Comparison of ENCODE assay signal across 1 cellular context in the genomic region with DNA sequence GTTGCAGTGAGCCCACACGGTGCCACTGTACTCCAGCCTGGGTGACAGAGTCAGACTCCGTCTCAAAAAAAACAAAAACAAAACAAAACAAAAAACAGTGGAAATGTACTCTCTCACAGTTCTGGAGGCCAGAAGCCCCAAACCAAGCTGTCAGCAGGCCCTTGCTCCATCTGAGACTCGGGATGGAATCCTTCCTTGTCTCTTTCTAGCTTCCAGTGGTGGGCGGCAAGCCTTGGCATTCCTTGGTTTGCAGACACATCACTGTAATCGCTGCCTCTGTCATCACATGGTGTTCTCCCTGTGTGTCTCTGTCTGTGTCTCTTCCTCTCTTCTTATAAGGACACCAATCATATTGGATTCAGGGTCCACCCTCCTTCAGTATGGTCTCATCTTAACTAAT.
TF ChIP-seq lines count a peak whose summit lies in the region.

No MANE protein-coding gene starts in this region.

TF ChIP-seq in K562, 482 proteins besides CTCF, POLR2A, EP300 and RAD21:
- TF ChIP-seq L3MBTL2 (IDR thresholded peaks at IDR 0.05) (no peak), ZBTB17 (CRISPR knock-in tag; IDR thresholded peaks at IDR 0.05) (no peak), POU5F1 (IDR thresholded peaks at IDR 0.05; ENCODE audit: borderline replicate concordance, low read depth, low read length, partially characterized antibody) (no peak), ZNF668 (CRISPR knock-in tag; IDR thresholded peaks at IDR 0.05) (no peak), ZNF431 (CRISPR knock-in tag; IDR thresholded peaks at IDR 0.05) (no peak), POLR2AphosphoS2 (IDR thresholded peaks at IDR 0.05; ENCODE audit: low read length) (no peak), CBX1 (IDR thresholded peaks at IDR 0.05; ENCODE audit: low read depth) (no peak), BDP1 (IDR thresholded peaks at IDR 0.05; ENCODE audit: insufficient read depth, insufficient read length) (no peak)
- TF ChIP-seq, protein P1, sequence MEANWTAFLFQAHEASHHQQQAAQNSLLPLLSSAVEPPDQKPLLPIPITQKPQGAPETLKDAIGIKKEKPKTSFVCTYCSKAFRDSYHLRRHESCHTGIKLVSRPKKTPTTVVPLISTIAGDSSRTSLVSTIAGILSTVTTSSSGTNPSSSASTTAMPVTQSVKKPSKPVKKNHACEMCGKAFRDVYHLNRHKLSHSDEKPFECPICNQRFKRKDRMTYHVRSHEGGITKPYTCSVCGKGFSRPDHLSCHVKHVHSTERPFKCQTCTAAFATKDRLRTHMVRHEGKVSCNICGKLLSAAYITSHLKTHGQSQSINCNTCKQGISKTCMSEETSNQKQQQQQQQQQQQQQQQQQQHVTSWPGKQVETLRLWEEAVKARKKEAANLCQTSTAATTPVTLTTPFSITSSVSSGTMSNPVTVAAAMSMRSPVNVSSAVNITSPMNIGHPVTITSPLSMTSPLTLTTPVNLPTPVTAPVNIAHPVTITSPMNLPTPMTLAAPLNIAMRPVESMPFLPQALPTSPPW (CRISPR knock-in tag; IDR thresholded peaks at IDR 0.05) = no peak
- TF ChIP-seq, protein P2, sequence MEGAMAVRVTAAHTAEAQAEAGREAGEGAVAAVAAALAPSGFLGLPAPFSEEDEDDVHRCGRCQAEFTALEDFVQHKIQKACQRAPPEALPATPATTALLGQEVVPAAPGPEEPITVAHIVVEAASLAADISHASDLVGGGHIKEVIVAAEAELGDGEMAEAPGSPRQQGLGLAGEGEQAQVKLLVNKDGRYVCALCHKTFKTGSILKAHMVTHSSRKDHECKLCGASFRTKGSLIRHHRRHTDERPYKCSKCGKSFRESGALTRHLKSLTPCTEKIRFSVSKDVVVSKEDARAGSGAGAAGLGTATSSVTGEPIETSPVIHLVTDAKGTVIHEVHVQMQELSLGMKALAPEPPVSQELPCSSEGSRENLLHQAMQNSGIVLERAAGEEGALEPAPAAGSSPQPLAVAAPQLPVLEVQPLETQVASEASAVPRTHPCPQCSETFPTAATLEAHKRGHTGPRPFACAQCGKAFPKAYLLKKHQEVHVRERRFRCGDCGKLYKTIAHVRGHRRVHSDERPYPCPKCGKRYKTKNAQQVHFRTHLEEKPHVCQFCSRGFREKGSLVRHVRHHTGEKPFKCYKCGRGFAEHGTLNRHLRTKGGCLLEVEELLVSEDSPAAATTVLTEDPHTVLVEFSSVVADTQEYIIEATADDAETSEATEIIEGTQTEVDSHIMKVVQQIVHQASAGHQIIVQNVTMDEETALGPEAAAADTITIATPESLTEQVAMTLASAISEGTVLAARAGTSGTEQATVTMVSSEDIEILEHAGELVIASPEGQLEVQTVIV (CRISPR knock-in tag; IDR thresholded peaks at IDR 0.05; ENCODE audit: borderline replicate concordance) = no peak
- TF ChIP-seq, protein P3, sequence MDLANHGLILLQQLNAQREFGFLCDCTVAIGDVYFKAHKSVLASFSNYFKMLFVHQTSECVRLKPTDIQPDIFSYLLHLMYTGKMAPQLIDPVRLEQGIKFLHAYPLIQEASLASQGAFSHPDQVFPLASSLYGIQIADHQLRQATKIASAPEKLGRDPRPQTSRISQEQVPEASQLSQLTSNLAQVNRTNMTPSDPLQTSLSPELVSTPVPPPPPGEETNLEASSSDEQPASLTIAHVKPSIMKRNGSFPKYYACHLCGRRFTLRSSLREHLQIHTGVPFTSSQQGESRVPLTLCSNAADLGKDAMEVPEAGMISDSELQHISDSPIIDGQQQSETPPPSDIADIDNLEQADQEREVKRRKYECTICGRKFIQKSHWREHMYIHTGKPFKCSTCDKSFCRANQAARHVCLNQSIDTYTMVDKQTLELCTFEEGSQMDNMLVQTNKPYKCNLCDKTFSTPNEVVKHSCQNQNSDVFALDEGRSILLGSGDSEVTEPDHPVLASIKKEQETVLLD (IDR thresholded peaks at IDR 0.05) = no peak
- TF ChIP-seq, protein P4, sequence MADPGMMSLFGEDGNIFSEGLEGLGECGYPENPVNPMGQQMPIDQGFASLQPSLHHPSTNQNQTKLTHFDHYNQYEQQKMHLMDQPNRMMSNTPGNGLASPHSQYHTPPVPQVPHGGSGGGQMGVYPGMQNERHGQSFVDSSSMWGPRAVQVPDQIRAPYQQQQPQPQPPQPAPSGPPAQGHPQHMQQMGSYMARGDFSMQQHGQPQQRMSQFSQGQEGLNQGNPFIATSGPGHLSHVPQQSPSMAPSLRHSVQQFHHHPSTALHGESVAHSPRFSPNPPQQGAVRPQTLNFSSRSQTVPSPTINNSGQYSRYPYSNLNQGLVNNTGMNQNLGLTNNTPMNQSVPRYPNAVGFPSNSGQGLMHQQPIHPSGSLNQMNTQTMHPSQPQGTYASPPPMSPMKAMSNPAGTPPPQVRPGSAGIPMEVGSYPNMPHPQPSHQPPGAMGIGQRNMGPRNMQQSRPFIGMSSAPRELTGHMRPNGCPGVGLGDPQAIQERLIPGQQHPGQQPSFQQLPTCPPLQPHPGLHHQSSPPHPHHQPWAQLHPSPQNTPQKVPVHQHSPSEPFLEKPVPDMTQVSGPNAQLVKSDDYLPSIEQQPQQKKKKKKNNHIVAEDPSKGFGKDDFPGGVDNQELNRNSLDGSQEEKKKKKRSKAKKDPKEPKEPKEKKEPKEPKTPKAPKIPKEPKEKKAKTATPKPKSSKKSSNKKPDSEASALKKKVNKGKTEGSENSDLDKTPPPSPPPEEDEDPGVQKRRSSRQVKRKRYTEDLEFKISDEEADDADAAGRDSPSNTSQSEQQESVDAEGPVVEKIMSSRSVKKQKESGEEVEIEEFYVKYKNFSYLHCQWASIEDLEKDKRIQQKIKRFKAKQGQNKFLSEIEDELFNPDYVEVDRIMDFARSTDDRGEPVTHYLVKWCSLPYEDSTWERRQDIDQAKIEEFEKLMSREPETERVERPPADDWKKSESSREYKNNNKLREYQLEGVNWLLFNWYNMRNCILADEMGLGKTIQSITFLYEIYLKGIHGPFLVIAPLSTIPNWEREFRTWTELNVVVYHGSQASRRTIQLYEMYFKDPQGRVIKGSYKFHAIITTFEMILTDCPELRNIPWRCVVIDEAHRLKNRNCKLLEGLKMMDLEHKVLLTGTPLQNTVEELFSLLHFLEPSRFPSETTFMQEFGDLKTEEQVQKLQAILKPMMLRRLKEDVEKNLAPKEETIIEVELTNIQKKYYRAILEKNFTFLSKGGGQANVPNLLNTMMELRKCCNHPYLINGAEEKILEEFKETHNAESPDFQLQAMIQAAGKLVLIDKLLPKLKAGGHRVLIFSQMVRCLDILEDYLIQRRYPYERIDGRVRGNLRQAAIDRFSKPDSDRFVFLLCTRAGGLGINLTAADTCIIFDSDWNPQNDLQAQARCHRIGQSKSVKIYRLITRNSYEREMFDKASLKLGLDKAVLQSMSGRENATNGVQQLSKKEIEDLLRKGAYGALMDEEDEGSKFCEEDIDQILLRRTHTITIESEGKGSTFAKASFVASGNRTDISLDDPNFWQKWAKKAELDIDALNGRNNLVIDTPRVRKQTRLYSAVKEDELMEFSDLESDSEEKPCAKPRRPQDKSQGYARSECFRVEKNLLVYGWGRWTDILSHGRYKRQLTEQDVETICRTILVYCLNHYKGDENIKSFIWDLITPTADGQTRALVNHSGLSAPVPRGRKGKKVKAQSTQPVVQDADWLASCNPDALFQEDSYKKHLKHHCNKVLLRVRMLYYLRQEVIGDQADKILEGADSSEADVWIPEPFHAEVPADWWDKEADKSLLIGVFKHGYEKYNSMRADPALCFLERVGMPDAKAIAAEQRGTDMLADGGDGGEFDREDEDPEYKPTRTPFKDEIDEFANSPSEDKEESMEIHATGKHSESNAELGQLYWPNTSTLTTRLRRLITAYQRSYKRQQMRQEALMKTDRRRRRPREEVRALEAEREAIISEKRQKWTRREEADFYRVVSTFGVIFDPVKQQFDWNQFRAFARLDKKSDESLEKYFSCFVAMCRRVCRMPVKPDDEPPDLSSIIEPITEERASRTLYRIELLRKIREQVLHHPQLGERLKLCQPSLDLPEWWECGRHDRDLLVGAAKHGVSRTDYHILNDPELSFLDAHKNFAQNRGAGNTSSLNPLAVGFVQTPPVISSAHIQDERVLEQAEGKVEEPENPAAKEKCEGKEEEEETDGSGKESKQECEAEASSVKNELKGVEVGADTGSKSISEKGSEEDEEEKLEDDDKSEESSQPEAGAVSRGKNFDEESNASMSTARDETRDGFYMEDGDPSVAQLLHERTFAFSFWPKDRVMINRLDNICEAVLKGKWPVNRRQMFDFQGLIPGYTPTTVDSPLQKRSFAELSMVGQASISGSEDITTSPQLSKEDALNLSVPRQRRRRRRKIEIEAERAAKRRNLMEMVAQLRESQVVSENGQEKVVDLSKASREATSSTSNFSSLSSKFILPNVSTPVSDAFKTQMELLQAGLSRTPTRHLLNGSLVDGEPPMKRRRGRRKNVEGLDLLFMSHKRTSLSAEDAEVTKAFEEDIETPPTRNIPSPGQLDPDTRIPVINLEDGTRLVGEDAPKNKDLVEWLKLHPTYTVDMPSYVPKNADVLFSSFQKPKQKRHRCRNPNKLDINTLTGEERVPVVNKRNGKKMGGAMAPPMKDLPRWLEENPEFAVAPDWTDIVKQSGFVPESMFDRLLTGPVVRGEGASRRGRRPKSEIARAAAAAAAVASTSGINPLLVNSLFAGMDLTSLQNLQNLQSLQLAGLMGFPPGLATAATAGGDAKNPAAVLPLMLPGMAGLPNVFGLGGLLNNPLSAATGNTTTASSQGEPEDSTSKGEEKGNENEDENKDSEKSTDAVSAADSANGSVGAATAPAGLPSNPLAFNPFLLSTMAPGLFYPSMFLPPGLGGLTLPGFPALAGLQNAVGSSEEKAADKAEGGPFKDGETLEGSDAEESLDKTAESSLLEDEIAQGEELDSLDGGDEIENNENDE (IDR thresholded peaks at IDR 0.05; ENCODE audit: low read depth, low read length) = no peak
- TF ChIP-seq, protein P5, sequence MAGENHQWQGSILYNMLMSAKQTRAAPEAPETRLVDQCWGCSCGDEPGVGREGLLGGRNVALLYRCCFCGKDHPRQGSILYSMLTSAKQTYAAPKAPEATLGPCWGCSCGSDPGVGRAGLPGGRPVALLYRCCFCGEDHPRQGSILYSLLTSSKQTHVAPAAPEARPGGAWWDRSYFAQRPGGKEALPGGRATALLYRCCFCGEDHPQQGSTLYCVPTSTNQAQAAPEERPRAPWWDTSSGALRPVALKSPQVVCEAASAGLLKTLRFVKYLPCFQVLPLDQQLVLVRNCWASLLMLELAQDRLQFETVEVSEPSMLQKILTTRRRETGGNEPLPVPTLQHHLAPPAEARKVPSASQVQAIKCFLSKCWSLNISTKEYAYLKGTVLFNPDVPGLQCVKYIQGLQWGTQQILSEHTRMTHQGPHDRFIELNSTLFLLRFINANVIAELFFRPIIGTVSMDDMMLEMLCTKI (IDR thresholded peaks at IDR 0.05; ENCODE audit: partially characterized antibody) = no peak
- TF ChIP-seq, protein P6, sequence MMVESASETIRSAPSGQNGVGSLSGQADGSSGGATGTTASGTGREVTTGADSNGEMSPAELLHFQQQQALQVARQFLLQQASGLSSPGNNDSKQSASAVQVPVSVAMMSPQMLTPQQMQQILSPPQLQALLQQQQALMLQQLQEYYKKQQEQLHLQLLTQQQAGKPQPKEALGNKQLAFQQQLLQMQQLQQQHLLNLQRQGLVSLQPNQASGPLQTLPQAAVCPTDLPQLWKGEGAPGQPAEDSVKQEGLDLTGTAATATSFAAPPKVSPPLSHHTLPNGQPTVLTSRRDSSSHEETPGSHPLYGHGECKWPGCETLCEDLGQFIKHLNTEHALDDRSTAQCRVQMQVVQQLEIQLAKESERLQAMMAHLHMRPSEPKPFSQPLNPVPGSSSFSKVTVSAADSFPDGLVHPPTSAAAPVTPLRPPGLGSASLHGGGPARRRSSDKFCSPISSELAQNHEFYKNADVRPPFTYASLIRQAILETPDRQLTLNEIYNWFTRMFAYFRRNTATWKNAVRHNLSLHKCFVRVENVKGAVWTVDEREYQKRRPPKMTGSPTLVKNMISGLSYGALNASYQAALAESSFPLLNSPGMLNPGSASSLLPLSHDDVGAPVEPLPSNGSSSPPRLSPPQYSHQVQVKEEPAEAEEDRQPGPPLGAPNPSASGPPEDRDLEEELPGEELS (CRISPR knock-in tag; IDR thresholded peaks at IDR 0.05; ENCODE audit: borderline replicate concordance) = no peak
